ENCODE assay signal across 8 cellular contexts in the genomic region with DNA sequence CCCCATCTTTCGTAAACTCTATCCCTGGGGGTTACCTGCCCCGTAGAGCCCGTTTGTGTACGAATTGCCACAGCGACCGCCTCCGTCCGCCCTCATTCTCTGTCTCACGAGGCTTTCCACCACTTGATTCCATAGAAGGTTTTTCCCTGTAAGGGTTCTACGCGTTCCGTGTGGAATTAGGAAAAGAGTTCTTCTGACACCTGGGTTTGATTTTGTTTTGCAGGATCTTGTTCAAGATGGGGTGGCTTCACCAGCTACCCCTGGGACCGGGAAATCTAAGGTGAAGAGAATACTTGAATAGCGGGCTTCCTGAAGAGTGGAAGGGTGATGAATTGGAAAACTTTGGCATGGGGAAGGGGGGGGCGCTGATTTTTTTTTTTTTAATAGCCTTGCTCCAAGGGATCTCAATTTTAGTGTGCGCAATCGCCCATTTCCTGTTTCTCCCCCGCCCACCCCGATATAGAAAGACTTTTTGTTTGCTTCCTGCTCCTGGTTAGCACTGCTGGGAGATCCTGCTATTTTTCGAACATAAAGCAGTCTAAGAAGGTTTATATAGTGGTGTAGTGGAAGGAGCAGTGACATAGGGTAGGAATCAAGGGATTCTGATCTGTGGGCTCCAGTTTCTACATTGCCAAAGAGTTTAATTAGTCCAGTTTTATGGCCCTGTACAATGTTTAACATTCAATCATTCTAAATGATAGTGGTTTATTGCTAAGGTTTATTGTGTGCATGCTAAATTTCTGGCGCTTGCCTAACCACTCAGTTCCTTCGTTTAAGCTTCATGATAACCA. TPM values are rescaled to one million over a fixed set of nuclear protein-coding genes. Genes with fewer than 3 reads are reported as not detected.
DNase-seq lines count a peak whose midpoint lies in the region; ATAC-seq and TF ChIP-seq lines count a peak whose summit lies in the region.

No MANE protein-coding gene starts in this region.

- peak overlapping the region; percentile 97 to 100 (median 98) for H3K27ac Mint-ChIP-seq in naive thymus-derived CD4-positive, alpha-beta T cell

- intact Hi-C loops in naive thymus-derived CD4-positive, alpha-beta T cell (cut with micrococcal nuclease) = loop anchor here (1.0 to 5.0 kb wide), 8 partner anchors 15 to 1165 kb away; a partner anchor contains a TSS

- ATAC-seq in naive thymus-derived CD4-positive, alpha-beta T cell = peak; percentile 47

- no peaks in the 10 kb centered on the region for H3K27me3 Mint-ChIP-seq in naive thymus-derived CD4-positive, alpha-beta T cell

- WGBS in esophagus, 2 donors = 3 to 5% methylated on average over 22 of the region's 22 CpGs

- peaks cover 0 to 3% (median 0%) of the 10 kb centered on the region in 11 donors for H3K9me3 Mint-ChIP-seq in naive thymus-derived CD4-positive, alpha-beta T cell

- DNase-seq in activated CD4-positive, CD25-positive, alpha-beta regulatory T cell treated with anti-CD3 and anti-CD28 coated beads, Interleukin-2, amount 50 U/mL, for 16 hours (ENCODE audit: low read depth, low spot score) = peak; percentile 16
- DNase-seq in activated CD4-positive, CD25-positive, alpha-beta regulatory T cell treated with anti-CD3 and anti-CD28 coated beads, Interleukin-2, amount 50 U/mL, for 72 hours = no peak
- peak; percentile 19 for DNase-seq in HFF-Myc (ENCODE audit: extremely low read depth, low read depth)
- DNase-seq in NCI-H146 (lab: John Stamatoyannopoulos, UW) = peak; percentile 55
- DNase-seq in activated CD4-positive, alpha-beta T cell treated with anti-CD3 and anti-CD28 coated beads for 4 hours = peak; percentile 6 to 16
- peak in 7 of 9 donors; percentile 45 to 61 (median 53) for DNase-seq in naive thymus-derived CD4-positive, alpha-beta T cell
- no peak for DNase-seq in NCI-H187 (lab: John Stamatoyannopoulos, UW)

- CTCF ChIA-PET in naive thymus-derived CD4-positive, alpha-beta T cell (lab: Charles Lee) = no interaction called here

- peak overlapping the region; percentile 93 to 100 (median 97) for H3K4me3 Mint-ChIP-seq in naive thymus-derived CD4-positive, alpha-beta T cell

- peak overlapping the region; percentile 91 to 97 for H3K27ac ChIP-seq in esophagus (ENCODE audit: low read depth in 2 of 2, low read length in 1 of 2)
- peak overlapping the region; percentile 97 for H3K27ac ChIP-seq in naive thymus-derived CD4-positive, alpha-beta T cell (ENCODE audit: low read depth, low read length)

- peaks cover 0 to 3% of the 10 kb centered on the region in 2 donors for H3K36me3 ChIP-seq in esophagus (ENCODE audit: control insufficient read depth in 2 of 2, insufficient read depth in 2 of 2, low read length in 1 of 2)
- H3K36me3 ChIP-seq in naive thymus-derived CD4-positive, alpha-beta T cell (ENCODE audit: control insufficient read depth in 2 of 3, insufficient read depth in 3 of 3, low read length in 3 of 3) = peaks cover 10 to 38% (median 24%) of the 10 kb centered on the region in 3 experiments

- H3K27me3 ChIP-seq in esophagus (ENCODE audit: control insufficient read depth in 1 of 2, insufficient read depth in 2 of 2, low read length in 2 of 2) = no peaks in the 10 kb centered on the region
- no peaks in the 10 kb centered on the region for H3K27me3 ChIP-seq in naive thymus-derived CD4-positive, alpha-beta T cell (ENCODE audit: control insufficient read depth in 2 of 2, insufficient read depth in 2 of 2, low read length in 2 of 2)

- peaks cover 18 to 60% (median 52%) of the 10 kb centered on the region in 7 donors for H3K4me1 Mint-ChIP-seq in naive thymus-derived CD4-positive, alpha-beta T cell

- no peaks in the 10 kb centered on the region for H3K9me3 ChIP-seq in esophagus (ENCODE audit: control insufficient read depth in 2 of 2, insufficient read depth in 1 of 2, low read depth in 1 of 2, low read length in 1 of 2)
- no peaks in the 10 kb centered on the region for H3K9me3 ChIP-seq in naive thymus-derived CD4-positive, alpha-beta T cell (ENCODE audit: control insufficient read depth in 2 of 3, low read length in 3 of 3)

- peaks cover 4 to 36% (median 19%) of the 10 kb centered on the region in 5 donors for H3K36me3 Mint-ChIP-seq in naive thymus-derived CD4-positive, alpha-beta T cell

- H3K4me3 ChIP-seq in HFF-Myc (replicated peaks; ENCODE audit: low read depth, low read length) (peak overlapping the region; percentile 94), esophagus (ENCODE audit: low read depth in 1 of 2, low read length in 2 of 2) (peak overlapping the region; percentile 93 to 100)
- peak overlapping the region; percentile 99 for H3K4me3 ChIP-seq in naive thymus-derived CD4-positive, alpha-beta T cell (ENCODE audit: low read length)

- H3K4me1 ChIP-seq in esophagus (ENCODE audit: control insufficient read depth in 2 of 2, insufficient read depth in 2 of 2, low read length in 1 of 2) = peaks cover 0 to 2% of the 10 kb centered on the region in 2 donors
- peaks cover 15 to 23% of the 10 kb centered on the region in 2 donors for H3K4me1 ChIP-seq in naive thymus-derived CD4-positive, alpha-beta T cell (ENCODE audit: control insufficient read depth in 2 of 2, insufficient read depth in 2 of 2, low read length in 2 of 2)

- POLR2A ChIA-PET in naive thymus-derived CD4-positive, alpha-beta T cell (lab: Charles Lee) = interaction anchor here (0.6 to 2.5 kb wide), 9 partner anchors 9 to 269 kb away, joined by 3 to 8 read pairs (median 4); a partner anchor contains a TSS

- no peak for TF ChIP-seq CTCF in HFF-Myc (IDR thresholded peaks at IDR 0.05; ENCODE audit: low read depth, low read length, missing control alignments)

RNA-seq across cellular contexts. Expression of a gene that starts 0.6 kb away (rescaled TPM):
- 1 to 10 TPM; 5.3 to 6.2 TPM for polyA plus RNA-seq in esophagus
- total RNA-seq in naive thymus-derived CD4-positive, alpha-beta T cell = 100 to 1,000 TPM in 4 of 5 experiments, 10 to 100 TPM in 1; 45.3 to 229 (median 117) TPM
- polyA plus RNA-seq in naive thymus-derived CD4-positive, alpha-beta T cell = 100 to 1,000 TPM in 1 of 2 donors, 10 to 100 TPM in 1; 84.8 to 100 TPM

Comparison
In these comparisons a context has a peak if more than half of its experiments do, and no peak if none do; other contexts are left out.
1. DNase-seq: peak in activated CD4-positive, CD25-positive, alpha-beta regulatory T cell treated with anti-CD3 and anti-CD28 coated beads, Interleukin-2, amount 50 U/mL, for 16 hours (single experiment), HFF-Myc (single experiment), NCI-H146 (single experiment), activated CD4-positive, alpha-beta T cell treated with anti-CD3 and anti-CD28 coated beads for 4 hours (2 of 2) and naive thymus-derived CD4-positive, alpha-beta T cell (7 of 9); none in activated CD4-positive, CD25-positive, alpha-beta regulatory T cell treated with anti-CD3 and anti-CD28 coated beads, Interleukin-2, amount 50 U/mL, for 72 hours (single experiment) and NCI-H187 (0 of 2).
2. RNA of a gene that starts 0.6 kb away (polyA plus RNA-seq): 84.8 to 100 TPM in naive thymus-derived CD4-positive, alpha-beta T cell; 5.3 to 6.2 TPM in esophagus; every median in the first group is over 10 times any median in the second.
3. Peak in every context shown above with its lines, with median percentiles within 50 percentile points of each other: H3K4me3 ChIP-seq.